ENCODE assay signal across 7 cellular contexts in the genomic region with DNA sequence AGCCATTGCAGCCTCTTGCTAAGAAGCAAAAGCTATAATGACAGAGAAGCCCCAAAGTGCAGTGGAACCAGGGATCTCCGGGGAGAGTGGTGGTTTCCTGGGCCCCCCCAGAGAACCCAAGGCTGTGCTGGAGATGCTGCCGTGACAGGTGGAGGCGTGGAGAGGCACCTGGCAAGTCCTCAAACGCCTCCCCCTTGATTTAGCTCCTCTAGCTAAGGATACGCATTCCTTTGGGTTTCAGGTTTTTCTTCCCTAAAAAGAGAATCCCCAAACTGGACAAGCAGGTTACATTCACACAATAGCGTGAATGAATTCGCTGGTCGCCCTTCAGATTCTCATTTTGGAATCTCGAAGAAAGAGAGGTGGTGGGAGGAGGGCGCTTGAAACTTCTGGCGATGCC. TPM values are rescaled to one million over a fixed set of nuclear protein-coding genes. Genes with fewer than 3 reads are reported as not detected.
DNase-seq lines count a peak whose midpoint lies in the region; ATAC-seq, FAIRE-seq and TF ChIP-seq lines count a peak whose summit lies in the region.

No MANE protein-coding gene starts in this region.

- no peak overlapping the region for H2AK5ac ChIP-seq in IMR-90 (ENCODE audit: low read depth, low read length)

- H3K27ac Mint-ChIP-seq in stimulated activated naive B cell treated with anti-CD40 and anti-IgM and Interleukin-4, amounts not matched to agents 10 μg/mL and 1 μg/mL and 100 μg/mL, for 72 hours = no peak overlapping the region

- H3K9me1 ChIP-seq in IMR-90 (ENCODE audit: insufficient read depth, low read length) = no peaks in the 10 kb centered on the region; the same call in 1 of the 2 replicates

- H3K9ac ChIP-seq in IMR-90 (ENCODE audit: low read depth, low read length) = no peak overlapping the region

- no peak for TF ChIP-seq RAD21 in IMR-90 (IDR thresholded peaks at IDR 0.05; ENCODE audit: low read length)

- no peak for TF ChIP-seq CTCF in IMR-90 (conservative IDR thresholded peaks at IDR 0.05; ENCODE audit: low read depth, low read length)

- H3K18ac ChIP-seq in IMR-90 (ENCODE audit: low read depth, low read length) = no peak overlapping the region

- H3K27ac ChIP-seq in IMR-90 (ENCODE audit: insufficient read depth, low read length) (no peak overlapping the region), adipose tissue (ENCODE audit: low read depth, low read length) (peak overlapping the region; percentile 79)

- H3K14ac ChIP-seq in IMR-90 (replicated peaks; ENCODE audit: low read depth, low read length) = no peak overlapping the region

- TF ChIP-seq POLR2A in IMR-90 (IDR thresholded peaks at IDR 0.05; ENCODE audit: low read depth, low read length) = no peak

- ATAC-seq in IMR-90 (ENCODE audit: low read depth) (no peak), GM18517 (IDR thresholded peaks at IDR 0.05; ENCODE audit: unreplicated experiment) (no peak)
- ATAC-seq in stimulated activated naive B cell treated with anti-CD40 and anti-IgM and Interleukin-4, amounts not matched to agents 10 μg/mL and 1 μg/mL and 100 μg/mL, for 72 hours (replicated peaks) = no peak

- H3K4me1 Mint-ChIP-seq in stimulated activated naive B cell treated with anti-CD40 and anti-IgM and Interleukin-4, amounts not matched to agents 10 μg/mL and 1 μg/mL and 100 μg/mL, for 72 hours = peaks cover 28 to 41% of the 10 kb centered on the region in 2 donors

- H3K4ac ChIP-seq in IMR-90 (ENCODE audit: low read depth, low read length) = no peak overlapping the region

- dilution Hi-C loops in IMR-90 (cut with HindIII; ENCODE audit: low sequenced_read_pairs, unreplicated experiment) = no loop called here

- no peak overlapping the region for H3K23ac ChIP-seq in IMR-90 (ENCODE audit: low read depth, low read length)

- no peak overlapping the region for H2AK9ac ChIP-seq in IMR-90 (replicated peaks; ENCODE audit: low read depth, low read length, poor library complexity)

- H2BK15ac ChIP-seq in IMR-90 (ENCODE audit: low read depth, low read length) = no peak overlapping the region

- H3K9me3 ChIP-seq in IMR-90 (ENCODE audit: control insufficient read depth, insufficient read depth, low read length) = no peaks in the 10 kb centered on the region

- H4K5ac ChIP-seq in IMR-90 (ENCODE audit: low read depth, low read length) = no peak overlapping the region

- no peak overlapping the region for H2BK120ac ChIP-seq in IMR-90 (ENCODE audit: low read depth, low read length)

- peak overlapping the region; percentile 85 for H3K4me2 ChIP-seq in IMR-90 (ENCODE audit: low read depth, low read length)

- peaks cover 1 to 8% of the 10 kb centered on the region in 2 donors for H3K36me3 Mint-ChIP-seq in stimulated activated naive B cell treated with anti-CD40 and anti-IgM and Interleukin-4, amounts not matched to agents 10 μg/mL and 1 μg/mL and 100 μg/mL, for 72 hours

- H3K27me3 Mint-ChIP-seq in stimulated activated naive B cell treated with anti-CD40 and anti-IgM and Interleukin-4, amounts not matched to agents 10 μg/mL and 1 μg/mL and 100 μg/mL, for 72 hours = peaks cover 16 to 19% of the 10 kb centered on the region in 2 donors

- intact Hi-C loops in IMR-90 (cut with micrococcal nuclease) = loop anchor here (5.0 kb wide), 1 partner anchor 220 kb away; no protein-coding TSS in a partner anchor

- DNase-seq in IMR-90 = no peak
- DNase-seq in iPS-NIHi11 (ENCODE audit: low spot score) = peak; percentile 48
- no peak for DNase-seq in stimulated activated naive B cell treated with anti-CD40 and anti-IgM and Interleukin-4, amounts not matched to agents 10 μg/mL and 1 μg/mL and 100 μg/mL, for 72 hours
- DNase-seq in NOMO-1 treated with dmso at 0.1 percent for 144 hours (lab: John Stamatoyannopoulos, UW; ENCODE audit: unreplicated experiment) = no peak
- no peak for DNase-seq in GM19239 (ENCODE audit: insufficient read length, low spot score)

- H3K4me1 ChIP-seq in IMR-90 (ENCODE audit: control insufficient read depth, insufficient read depth, low read length) = peaks cover 15% of the 10 kb centered on the region

- POLR2A ChIA-PET in IMR-90 (lab: Charles Lee; ENCODE audit: unreplicated experiment) = no interaction called here

- H3K79me1 ChIP-seq in IMR-90 (ENCODE audit: low read depth in 1 of 2, low read length in 2 of 2) = peaks cover 0 to 30% of the 10 kb centered on the region in 2 experiments; a peak in 3 of 4 replicates

- H2BK20ac ChIP-seq in IMR-90 (ENCODE audit: low read depth, low read length) = no peak overlapping the region

- BruUV-seq in IMR-90 (replicated peaks; lab: Mats Ljungman, UMichigan) = no TSS peak

- no peak overlapping the region for H4K8ac ChIP-seq in IMR-90 (ENCODE audit: low read depth in 2 of 2, low read length in 2 of 2)

- peak overlapping the region; percentile 94 for H3K4me3 Mint-ChIP-seq in stimulated activated naive B cell treated with anti-CD40 and anti-IgM and Interleukin-4, amounts not matched to agents 10 μg/mL and 1 μg/mL and 100 μg/mL, for 72 hours

- peak overlapping the region; percentile 92 for H3K4me3 ChIP-seq in IMR-90 (ENCODE audit: insufficient read depth, low read depth, low read length)

- H2BK5ac ChIP-seq in IMR-90 (ENCODE audit: low read depth, low read length, poor library complexity, severe bottlenecking) = no peak overlapping the region

- H4K91ac ChIP-seq in IMR-90 (ENCODE audit: insufficient read depth, low read depth, low read length) = no peak overlapping the region

- no peaks in the 10 kb centered on the region for H3K36me3 ChIP-seq in IMR-90 (ENCODE audit: control insufficient read depth, insufficient read depth, low read length)

- no CpG with 5 or more reads among the region's 11 CpGs for WGBS in IMR-90 (ENCODE audit: extremely low coverage in 2 of 2, insufficient read length in 1 of 2), 2 experiments
- 23 to 31% (median 25%) methylated on average over 11 of the region's 11 CpGs for WGBS in adipose tissue, 3 donors

- H3K27me3 ChIP-seq in IMR-90 (ENCODE audit: control insufficient read depth, insufficient read depth, low read length) = peaks cover 13% of the 10 kb centered on the region

- H3K9me3 Mint-ChIP-seq in stimulated activated naive B cell treated with anti-CD40 and anti-IgM and Interleukin-4, amounts not matched to agents 10 μg/mL and 1 μg/mL and 100 μg/mL, for 72 hours = no peaks in the 10 kb centered on the region

- H2AFZ ChIP-seq in IMR-90 (replicated peaks; ENCODE audit: low read length, poor library complexity) = peak overlapping the region; percentile 95

- peaks cover 24% of the 10 kb centered on the region for H4K20me1 ChIP-seq in IMR-90 (ENCODE audit: insufficient read depth, low read length)

- in situ Hi-C loops in IMR-90 (cut with MboI; ENCODE audit: low sequenced_read_pairs) = no loop called here

- H3K56ac ChIP-seq in IMR-90 (ENCODE audit: extremely low read depth, insufficient read depth, low read length) = no peak overlapping the region

- FAIRE-seq in GM19239 (lab: Jason Lieb, UNC) = no peak

- CTCF ChIA-PET in IMR-90 (lab: Yijun Ruan, JAX) = no interaction called here

TF ChIP-seq in IMR-90, 13 proteins besides CTCF, POLR2A, EP300 and RAD21:
- no peak for TF ChIP-seq BHLHE40 (IDR thresholded peaks at IDR 0.05; ENCODE audit: low read depth, low read length)
- TF ChIP-seq MAFK (IDR thresholded peaks at IDR 0.05; ENCODE audit: low read depth, low read length) = no peak
- no peak for TF ChIP-seq MAZ (IDR thresholded peaks at IDR 0.05; ENCODE audit: borderline replicate concordance, low read depth, low read length)
- no peak for TF ChIP-seq FOS (IDR thresholded peaks at IDR 0.05; ENCODE audit: low read depth, low read length)
TF ChIP-seq in IMR-90: peak in this region for 0.

RNA-seq across cellular contexts. Expression of a gene that starts 0.9 kb away (rescaled TPM):
- 107 and 116 TPM in 2 replicates for total RNA-seq in IMR-90 (2012; rRNA removed)
- 124 and 125 TPM in 2 replicates for polyA plus RNA-seq in IMR-90 (2012; rRNA removed)
- 80.5 and 128 TPM in 2 replicates for polyA plus RNA-seq in IMR-90 (2012; cell fraction: cytosol; rRNA removed)
- 50.7 and 113 TPM in 2 replicates for polyA plus RNA-seq in IMR-90 (2012; cell fraction: nucleus; rRNA removed; ENCODE audit: low replicate concordance)
- 100 to 1,000 TPM in 2 of 3 donors, 10 to 100 TPM in 1; 90.4 to 328 (median 159) TPM for polyA plus RNA-seq in adipose tissue
